27 cellular contexts compared by ENCODE assay signal in the genomic region with DNA sequence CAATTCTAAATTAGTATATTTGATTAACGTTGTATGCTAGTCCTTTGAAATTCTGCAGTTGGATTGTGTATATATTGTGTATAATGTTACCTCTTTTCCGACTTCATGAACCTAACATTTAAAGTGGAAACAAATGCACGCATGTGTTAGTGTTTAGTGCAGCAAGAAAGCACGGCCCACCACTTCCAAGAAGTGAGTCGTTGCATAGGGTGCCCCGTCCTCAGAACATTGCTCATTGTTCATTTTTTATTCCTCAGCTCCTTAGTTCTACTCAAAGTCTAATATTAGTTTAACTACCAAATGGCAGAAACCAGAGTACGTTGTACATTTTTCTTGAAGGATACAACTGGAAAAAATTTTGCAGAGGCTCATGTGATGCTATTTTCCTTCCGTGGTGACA.
DNase-seq lines count a peak whose midpoint lies in the region; ATAC-seq, FAIRE-seq and TF ChIP-seq lines count a peak whose summit lies in the region.
"Had no signal": no experiment of that assay in that cellular context is flagged by ENCODE, and none has a peak within 500 bp of the region (broad histone marks: within the 10 kb centered on the region; RNA-seq: fewer than 3 reads in every experiment).

No MANE protein-coding gene starts in this region.

- H2BK12ac ChIP-seq in trophoblast cell (ENCODE audit: low read length), result no peak overlapping the region

- H3K79me2 ChIP-seq in DND-41 (ENCODE audit: insufficient read depth, low read length), result peaks cover 3% of the 10 kb centered on the region; the same call in 1 of the 2 replicates
- 0 out of 2 replicates have a peak, but pooled peaks cover 7% of the 10 kb centered on the region for H3K79me2 ChIP-seq in OCI-LY1 (ENCODE audit: insufficient read depth, low read length)
- no peaks in the 10 kb centered on the region for H3K79me2 ChIP-seq in trophoblast cell (ENCODE audit: control insufficient read depth, insufficient read depth, low read length, poor library complexity)

- no peaks in the 10 kb centered on the region for H3K9me3 ChIP-seq in DND-41 (ENCODE audit: insufficient read depth, low read length, severe bottlenecking)
- H3K9me3 ChIP-seq in OCI-LY1 (ENCODE audit: low read length), result no peaks in the 10 kb centered on the region
- H3K9me3 ChIP-seq in neuron (ENCODE audit: low read length), result no peaks in the 10 kb centered on the region
- H3K9me3 ChIP-seq in trophoblast cell (ENCODE audit: insufficient read depth, low read depth, low read length), result no peaks in the 10 kb centered on the region
- H3K9me3 ChIP-seq in esophagus muscularis mucosa, result no peaks in the 10 kb centered on the region
- no peaks in the 10 kb centered on the region for H3K9me3 ChIP-seq in effector memory CD4-positive, alpha-beta T cell (ENCODE audit: control insufficient read depth, low read length)
- H3K9me3 ChIP-seq: body of pancreas, esophagus squamous epithelium, testis had no signal

- ATAC-seq in DND-41 (ENCODE audit: insufficient read depth, low read depth), result peak; percentile 51
- ATAC-seq: activated CD8-positive, alpha-beta memory T cell treated with anti-CD3 and anti-CD28 coated beads, Interleukin-2, amount 10 ng/mL, durations not matched to agents 7 days and 5 days; body of pancreas had no signal

- TF ChIP-seq POLR2A in esophagus muscularis mucosa (IDR thresholded peaks at IDR 0.05; ENCODE audit: low read depth) (no peak), H54 (IDR thresholded peaks at IDR 0.05; ENCODE audit: low read depth, low read length) (no peak)

- H3K23ac ChIP-seq in trophoblast cell (ENCODE audit: low read length), result no peak overlapping the region

- intact Hi-C loops in esophagus muscularis mucosa (cut with DNase I), result no loop called here

- no peak overlapping the region for H4K12ac ChIP-seq in trophoblast cell (ENCODE audit: low read depth, low read length)

- H2AFZ ChIP-seq in DND-41 (ENCODE audit: low read depth, low read length) (peak overlapping the region; percentile 27), OCI-LY1 (ENCODE audit: low read length) (no peak overlapping the region), neuron (ENCODE audit: low read depth, low read length) (no peak overlapping the region), trophoblast cell (ENCODE audit: insufficient read depth, low read length, poor library complexity) (no peak overlapping the region)

- H3K4me2 ChIP-seq in DND-41 (ENCODE audit: insufficient read depth, low read length), result peak overlapping the region; percentile 79
- H3K4me2 ChIP-seq in OCI-LY1 (ENCODE audit: low read length), result peak overlapping the region; percentile 63
- H3K4me2 ChIP-seq in trophoblast cell (ENCODE audit: low read length), result no peak overlapping the region

- DNase-seq in DND-41 (peak; percentile 46), fibroblast of gingiva (ENCODE audit: low read depth) (peak; percentile 11), trophoblast cell (no peak), esophagus muscularis mucosa (ENCODE audit: extremely low spot score) (no peak), H54 (ENCODE audit: insufficient read length, low spot score) (no peak)
- DNase-seq in effector memory CD4-positive, alpha-beta T cell, result no peak
- DNase-seq: activated CD4-positive, alpha-beta T cell treated with anti-CD3 and anti-CD28 coated beads for 48 hours; activated CD8-positive, alpha-beta memory T cell treated with anti-CD3 and anti-CD28 coated beads, Interleukin-2, amount 10 ng/mL, durations not matched to agents 7 days and 5 days; activated naive CD8-positive, alpha-beta T cell treated with anti-CD3 and anti-CD28 coated beads for 36 hours; body of pancreas; CD8-positive, alpha-beta memory T cell; esophagus squamous epithelium; GF-D8; left cardiac atrium; mesendoderm; NCI-H1048; NCI-H187; NCI-H748 treated with DMSO at 0.1 percent for 48 hours; Right ventricle myocardium superior; stimulated activated CD4-positive, alpha-beta T cell treated with anti-CD3 and anti-CD28 coated beads, Interleukin-1b, Interleukin-23, amount 100 ng/mL, for 48 hours; T-cell; testis had no signal

- H3K4ac ChIP-seq in trophoblast cell (ENCODE audit: low read depth, low read length), result no peak overlapping the region

- H3K27ac ChIP-seq in DND-41 (ENCODE audit: low read length), result peak overlapping the region; percentile 86
- H3K27ac ChIP-seq in OCI-LY1 (ENCODE audit: low read depth, low read length, poor library complexity, severe bottlenecking), result peak overlapping the region; percentile 76
- no peak overlapping the region for H3K27ac ChIP-seq in trophoblast cell (ENCODE audit: low read depth, low read length)
- H3K27ac ChIP-seq in esophagus muscularis mucosa (replicated peaks in 1 of 4), result peak overlapping the region in 1 of 4 donors; percentile 19
- no peak overlapping the region for H3K27ac ChIP-seq in effector memory CD4-positive, alpha-beta T cell (ENCODE audit: insufficient read depth, low read length, poor library complexity, severe bottlenecking)
- H3K27ac ChIP-seq: body of pancreas, esophagus squamous epithelium, testis had no signal

- H3K4me1 ChIP-seq in DND-41 (ENCODE audit: insufficient read depth, low read length), result peaks cover 34% of the 10 kb centered on the region
- peaks cover 42% of the 10 kb centered on the region for H3K4me1 ChIP-seq in OCI-LY1 (ENCODE audit: insufficient read depth, low read length, severe bottlenecking)
- H3K4me1 ChIP-seq in neuron (ENCODE audit: insufficient read depth, low read length), result peaks cover 20% of the 10 kb centered on the region
- peaks cover 3% of the 10 kb centered on the region in 2 experiments for H3K4me1 ChIP-seq in trophoblast cell (ENCODE audit: control insufficient read depth in 1 of 2, insufficient read depth in 2 of 2, low read length in 2 of 2)
- peaks cover 12 to 26% (median 25%) of the 10 kb centered on the region in 4 donors for H3K4me1 ChIP-seq in esophagus muscularis mucosa
- H3K4me1 ChIP-seq in effector memory CD4-positive, alpha-beta T cell (ENCODE audit: control insufficient read depth, insufficient read depth, low read length, poor library complexity, severe bottlenecking), result no peaks in the 10 kb centered on the region
- H3K4me1 ChIP-seq: body of pancreas had no signal

- no peaks in the 10 kb centered on the region for H3K79me1 ChIP-seq in trophoblast cell (ENCODE audit: low read length)

- peaks cover 9% of the 10 kb centered on the region; the same call in 1 of the 2 replicates for H3F3A ChIP-seq in OCI-LY1 (ENCODE audit: insufficient read depth, low read length)

- H2BK5ac ChIP-seq in trophoblast cell (ENCODE audit: low read depth, low read length, poor library complexity), result no peak overlapping the region

- H3K36me3 ChIP-seq in DND-41 (ENCODE audit: insufficient read depth, low read length) (no peaks in the 10 kb centered on the region), OCI-LY1 (ENCODE audit: insufficient read depth, low read length) (no peaks in the 10 kb centered on the region), neuron (ENCODE audit: insufficient read depth, low read length) (no peaks in the 10 kb centered on the region), trophoblast cell (ENCODE audit: control insufficient read depth in 1 of 2, insufficient read depth in 2 of 2, low read length in 2 of 2) (no peaks in the 10 kb centered on the region), esophagus muscularis mucosa (no peaks in the 10 kb centered on the region)
- no peaks in the 10 kb centered on the region for H3K36me3 ChIP-seq in effector memory CD4-positive, alpha-beta T cell (ENCODE audit: control insufficient read depth, insufficient read depth, low read length)
- H3K36me3 ChIP-seq: esophagus squamous epithelium had no signal

- WGBS in trophoblast cell (ENCODE audit: extremely low coverage, insufficient coverage, insufficient read length), result no CpG with 5 or more reads among the region's 8 CpGs
- WGBS in esophagus muscularis mucosa, result 51% methylated on average over 8 of the region's 8 CpGs

- TF ChIP-seq CTCF in DND-41 (IDR thresholded peaks at IDR 0.05; ENCODE audit: borderline replicate concordance, extremely low read depth, low read length, poor library complexity, severe bottlenecking) (no peak), OCI-LY1 (IDR thresholded peaks at IDR 0.05; ENCODE audit: low read length) (no peak), esophagus muscularis mucosa (IDR thresholded peaks at IDR 0.05) (no peak)

- no peak overlapping the region for H4K91ac ChIP-seq in trophoblast cell (ENCODE audit: low read depth, low read length)

- TF ChIP-seq EP300 in esophagus muscularis mucosa (IDR thresholded peaks at IDR 0.05), result no peak

- H3K27me3 ChIP-seq in DND-41 (ENCODE audit: insufficient read depth, low read length, poor library complexity) (no peaks in the 10 kb centered on the region), OCI-LY1 (ENCODE audit: insufficient read depth, low read length) (no peaks in the 10 kb centered on the region), neuron (ENCODE audit: insufficient read depth, low read length) (no peaks in the 10 kb centered on the region), trophoblast cell (ENCODE audit: insufficient read depth, low read length) (no peaks in the 10 kb centered on the region), esophagus muscularis mucosa (no peaks in the 10 kb centered on the region)
- H3K27me3 ChIP-seq in effector memory CD4-positive, alpha-beta T cell (replicated peaks; ENCODE audit: control insufficient read depth, insufficient read depth, low read length, poor library complexity, severe bottlenecking), result no peaks in the 10 kb centered on the region
- H3K27me3 ChIP-seq: body of pancreas, esophagus squamous epithelium, testis had no signal

- H3K18ac ChIP-seq in trophoblast cell (ENCODE audit: low read length), result no peak overlapping the region

- H3K14ac ChIP-seq in trophoblast cell (ENCODE audit: low read length), result no peak overlapping the region

- no peak for FAIRE-seq in H54 (lab: Jason Lieb, UNC)
- FAIRE-seq: colon, TTC549 had no signal

- H3K4me3 ChIP-seq in DND-41 (ENCODE audit: low read depth in 1 of 2, low read length in 2 of 2) (peak overlapping the region; percentile 2 to 53; a peak in 3 of 4 replicates), OCI-LY1 (ENCODE audit: low read depth, low read length, poor library complexity, severe bottlenecking) (peak overlapping the region; percentile 30), neuron (ENCODE audit: low read length) (peak overlapping the region; percentile 29), trophoblast cell (ENCODE audit: low read depth, low read length) (no peak overlapping the region), esophagus muscularis mucosa (no peak overlapping the region)
- H3K4me3 ChIP-seq in effector memory CD4-positive, alpha-beta T cell (ENCODE audit: insufficient read depth, low read depth, low read length, poor library complexity, severe bottlenecking), result no peak overlapping the region
- H3K4me3 ChIP-seq: body of pancreas, esophagus squamous epithelium, skin epidermis, testis had no signal

- H3K9ac ChIP-seq in DND-41 (ENCODE audit: low read depth, low read length) (peak overlapping the region; percentile 56), OCI-LY1 (ENCODE audit: low read length) (peak overlapping the region; percentile 21; the same call in 1 of the 2 replicates), trophoblast cell (ENCODE audit: low read length) (no peak overlapping the region)

- H4K20me1 ChIP-seq in DND-41 (ENCODE audit: insufficient read depth, low read length) (no peaks in the 10 kb centered on the region), OCI-LY1 (ENCODE audit: insufficient read depth, low read length) (no peaks in the 10 kb centered on the region)

- no peak overlapping the region for H4K8ac ChIP-seq in trophoblast cell (ENCODE audit: low read depth, low read length)

- H3K9me2 ChIP-seq in OCI-LY1 (ENCODE audit: low read depth, low read length), result no peaks in the 10 kb centered on the region

- no peak overlapping the region for H2BK120ac ChIP-seq in trophoblast cell (ENCODE audit: insufficient read depth, low read length, poor library complexity)

- H2AK5ac ChIP-seq in trophoblast cell (ENCODE audit: low read length), result no peak overlapping the region

Comparison
In these comparisons a context has a peak if more than half of its experiments do, and no peak if none do; other contexts are left out.
1. DNase-seq: peak in DND-41 (single experiment) and fibroblast of gingiva (single experiment); none in trophoblast cell (0 of 2), esophagus muscularis mucosa (single experiment), H54 (single experiment) and effector memory CD4-positive, alpha-beta T cell (0 of 3).
2. H3K27ac ChIP-seq: peak in DND-41 (single experiment) and OCI-LY1 (single experiment); none in trophoblast cell (single experiment) and effector memory CD4-positive, alpha-beta T cell (single experiment).
3. H3K4me3 ChIP-seq: peak in DND-41 (2 of 2), OCI-LY1 (single experiment) and neuron (single experiment); none in trophoblast cell (single experiment), esophagus muscularis mucosa (0 of 4) and effector memory CD4-positive, alpha-beta T cell (single experiment).